Comparison of ENCODE assay signal across 1 cellular context in genomic region chr2:1884933-1885580, GRCh38.
TF ChIP-seq lines count a peak whose summit lies in the region.

No MANE protein-coding gene starts in this region.

TF ChIP-seq in GM23338, 12 proteins besides CTCF, POLR2A, EP300 and RAD21 (continued from another document):
- no peak for TF ChIP-seq ZNF462 (CRISPR knock-in tag; IDR thresholded peaks at IDR 0.05)
